9 cellular contexts compared by ENCODE assay signal in genomic region chr16:85888405-85889331, GRCh38. TPM values are rescaled to one million over a fixed set of nuclear protein-coding genes. Genes with fewer than 3 reads are reported as not detected.
DNase-seq lines count a peak whose midpoint lies in the region; ATAC-seq and TF ChIP-seq lines count a peak whose summit lies in the region.
"Had no signal": no experiment of that assay in that cellular context is flagged by ENCODE, and none has a peak within 500 bp of the region (broad histone marks: within the 10 kb centered on the region; RNA-seq: fewer than 3 reads in every experiment).

No MANE protein-coding gene starts in this region.

- no peaks in the 10 kb centered on the region for H3K9me3 ChIP-seq in lower lobe of right lung
- H3K9me3 ChIP-seq: neutrophil had no signal

- H3K4me1 ChIP-seq in lower lobe of right lung = peaks cover 11% of the 10 kb centered on the region

- peak overlapping the region; percentile 82 for H3K27ac Mint-ChIP-seq in activated CD4-positive, alpha-beta T cell treated with anti-CD3 and anti-CD28 coated beads, Interleukin-2, amount 10 ng/mL, durations not matched to agents 24 days and 14 days

- H3K36me3 ChIP-seq in lower lobe of right lung = no peaks in the 10 kb centered on the region
- H3K36me3 ChIP-seq: neutrophil had no signal

- no peak for TF ChIP-seq CTCF in lower lobe of right lung (IDR thresholded peaks at IDR 0.05)

- intact Hi-C loops in activated CD4-positive, alpha-beta T cell treated with anti-CD3 and anti-CD28 coated beads, Interleukin-2, amount 10 ng/mL, durations not matched to agents 24 days and 14 days (cut with micrococcal nuclease) = loop anchor here (1.0 to 2.0 kb wide), 5 partner anchors 8 to 100 kb away; partner anchors contain the start of gene IRF8
- intact Hi-C loops in lower lobe of right lung (cut with DNase I) = no loop called here

- ATAC-seq in GM19372 (IDR thresholded peaks at IDR 0.05; ENCODE audit: low read depth, unreplicated experiment) (peak; percentile 92), HG03342 (IDR thresholded peaks at IDR 0.05; ENCODE audit: unreplicated experiment) (peak; percentile 86), lower lobe of right lung (peak; percentile 21 to 29)

- peaks cover 12% of the 10 kb centered on the region for H3K27me3 ChIP-seq in lower lobe of right lung (ENCODE audit: low read depth)

- H3K27ac ChIP-seq in lower lobe of right lung = no peak overlapping the region
- H3K27ac ChIP-seq: neutrophil had no signal

- peaks cover 38% of the 10 kb centered on the region for H3K4me1 Mint-ChIP-seq in activated CD4-positive, alpha-beta T cell treated with anti-CD3 and anti-CD28 coated beads, Interleukin-2, amount 10 ng/mL, durations not matched to agents 24 days and 14 days

- peaks cover 32% of the 10 kb centered on the region for H3K27me3 Mint-ChIP-seq in activated CD4-positive, alpha-beta T cell treated with anti-CD3 and anti-CD28 coated beads, Interleukin-2, amount 10 ng/mL, durations not matched to agents 24 days and 14 days

- peak; percentile 88 for DNase-seq in Daoy (ENCODE audit: low read depth)
- DNase-seq in activated CD4-positive, alpha-beta T cell treated with anti-CD3 and anti-CD28 coated beads, Interleukin-2, amount 10 ng/mL, durations not matched to agents 24 days and 14 days = peak; percentile 70
- DNase-seq in lower lobe of right lung = no peak
- DNase-seq in DMS 273 (lab: John Stamatoyannopoulos, UW; ENCODE audit: unreplicated experiment) = no peak
- DNase-seq in GF-D8 (lab: John Stamatoyannopoulos, UW) = no peak
- no peak for DNase-seq in NCI-H524 treated with DMSO at 0.1 percent for 48 hours (lab: John Stamatoyannopoulos, UW)

- H3K4me3 Mint-ChIP-seq in activated CD4-positive, alpha-beta T cell treated with anti-CD3 and anti-CD28 coated beads, Interleukin-2, amount 10 ng/mL, durations not matched to agents 24 days and 14 days = peak overlapping the region; percentile 52

- H3K36me3 Mint-ChIP-seq in activated CD4-positive, alpha-beta T cell treated with anti-CD3 and anti-CD28 coated beads, Interleukin-2, amount 10 ng/mL, durations not matched to agents 24 days and 14 days (ENCODE audit: low read depth) = no peaks in the 10 kb centered on the region

- H3K4me3 ChIP-seq in lower lobe of right lung = no peak overlapping the region

- H3K9me3 Mint-ChIP-seq in activated CD4-positive, alpha-beta T cell treated with anti-CD3 and anti-CD28 coated beads, Interleukin-2, amount 10 ng/mL, durations not matched to agents 24 days and 14 days = peaks cover 5% of the 10 kb centered on the region

RNA-seq across cellular contexts. Expression of gene IRF8, which starts 10.3 kb away (rescaled TPM):
- not detected in 2 replicates for total RNA-seq in Daoy (2014; rRNA removed; shearing (Covaris generic))
- total RNA-seq in activated CD4-positive, alpha-beta T cell treated with anti-CD3 and anti-CD28 coated beads, Interleukin-2, amount 10 ng/mL, durations not matched to agents 24 days and 14 days = 235 and 248 TPM in 2 replicates
- total RNA-seq in lower lobe of right lung = 67.9 TPM

Comparison
In these comparisons a context has a peak if more than half of its experiments do, and no peak if none do; other contexts are left out.
1. DNase-seq: peak in Daoy (single experiment) and activated CD4-positive, alpha-beta T cell treated with anti-CD3 and anti-CD28 coated beads, Interleukin-2, amount 10 ng/mL, durations not matched to agents 24 days and 14 days (single experiment); none in lower lobe of right lung (single experiment), DMS 273 (single experiment), GF-D8 (single experiment) and NCI-H524 treated with DMSO at 0.1 percent for 48 hours (single experiment).
2. ATAC-seq: peak in every context shown above with its lines; median percentile 92 in GM19372; 86 in HG03342; 25 in lower lobe of right lung.
3. RNA of gene IRF8, which starts 10.3 kb away (total RNA-seq): 235 to 248 TPM in activated CD4-positive, alpha-beta T cell treated with anti-CD3 and anti-CD28 coated beads, Interleukin-2, amount 10 ng/mL, durations not matched to agents 24 days and 14 days and 67.9 TPM in lower lobe of right lung (single experiment); not detected in Daoy; every median in the first group is over 10 times any median in the second.